ENCODE assay signal across 1 cellular context in genomic region chr1:209621329-209621728, GRCh38.
TF ChIP-seq lines count a peak whose summit lies in the region.

No MANE protein-coding gene starts in this region.

TF ChIP-seq in IMR-90, 13 proteins besides CTCF, POLR2A, EP300 and RAD21:
- TF ChIP-seq NFE2L2 (IDR thresholded peaks at IDR 0.05; ENCODE audit: low read depth, low read length): no peak
- no peak for TF ChIP-seq RCOR1 (IDR thresholded peaks at IDR 0.05; ENCODE audit: insufficient replicate concordance, low read length)
- TF ChIP-seq MXI1 (IDR thresholded peaks at IDR 0.05; ENCODE audit: borderline replicate concordance, low read depth, low read length): no peak
- TF ChIP-seq, protein P1, sequence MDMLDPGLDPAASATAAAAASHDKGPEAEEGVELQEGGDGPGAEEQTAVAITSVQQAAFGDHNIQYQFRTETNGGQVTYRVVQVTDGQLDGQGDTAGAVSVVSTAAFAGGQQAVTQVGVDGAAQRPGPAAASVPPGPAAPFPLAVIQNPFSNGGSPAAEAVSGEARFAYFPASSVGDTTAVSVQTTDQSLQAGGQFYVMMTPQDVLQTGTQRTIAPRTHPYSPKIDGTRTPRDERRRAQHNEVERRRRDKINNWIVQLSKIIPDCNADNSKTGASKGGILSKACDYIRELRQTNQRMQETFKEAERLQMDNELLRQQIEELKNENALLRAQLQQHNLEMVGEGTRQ (IDR thresholded peaks at IDR 0.05; ENCODE audit: low read depth, low read length): no peak
- TF ChIP-seq CHD1 (IDR thresholded peaks at IDR 0.05; ENCODE audit: low read depth, low read length): no peak
- TF ChIP-seq BHLHE40 (IDR thresholded peaks at IDR 0.05; ENCODE audit: low read depth, low read length): no peak
- TF ChIP-seq RFX5 (IDR thresholded peaks at IDR 0.05; ENCODE audit: low read depth, low read length): no peak
- TF ChIP-seq SMC3 (IDR thresholded peaks at IDR 0.05; ENCODE audit: low read depth, low read length): no peak
- no peak for TF ChIP-seq MAZ (IDR thresholded peaks at IDR 0.05; ENCODE audit: borderline replicate concordance, low read depth, low read length)
- TF ChIP-seq, protein P2, sequence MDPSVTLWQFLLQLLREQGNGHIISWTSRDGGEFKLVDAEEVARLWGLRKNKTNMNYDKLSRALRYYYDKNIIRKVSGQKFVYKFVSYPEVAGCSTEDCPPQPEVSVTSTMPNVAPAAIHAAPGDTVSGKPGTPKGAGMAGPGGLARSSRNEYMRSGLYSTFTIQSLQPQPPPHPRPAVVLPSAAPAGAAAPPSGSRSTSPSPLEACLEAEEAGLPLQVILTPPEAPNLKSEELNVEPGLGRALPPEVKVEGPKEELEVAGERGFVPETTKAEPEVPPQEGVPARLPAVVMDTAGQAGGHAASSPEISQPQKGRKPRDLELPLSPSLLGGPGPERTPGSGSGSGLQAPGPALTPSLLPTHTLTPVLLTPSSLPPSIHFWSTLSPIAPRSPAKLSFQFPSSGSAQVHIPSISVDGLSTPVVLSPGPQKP (IDR thresholded peaks at IDR 0.05; ENCODE audit: borderline replicate concordance, low read depth, low read length): no peak
- TF ChIP-seq CEBPB (IDR thresholded peaks at IDR 0.05; ENCODE audit: low read depth, low read length): no peak
- TF ChIP-seq MAFK (IDR thresholded peaks at IDR 0.05; ENCODE audit: low read depth, low read length): no peak
- TF ChIP-seq FOS (IDR thresholded peaks at IDR 0.05; ENCODE audit: low read depth, low read length): no peak
